Comparison of ENCODE assay signal across 8 cellular contexts in genomic region chr10:31033166-31033565, GRCh38. TPM values are rescaled to one million over a fixed set of nuclear protein-coding genes. Genes with fewer than 3 reads are reported as not detected.
DNase-seq lines count a peak whose midpoint lies in the region; ATAC-seq and TF ChIP-seq lines count a peak whose summit lies in the region.

No MANE protein-coding gene starts in this region.

- no peaks in the 10 kb centered on the region for H3K9me3 ChIP-seq in left ventricle myocardium inferior (replicated peaks)
- no peaks in the 10 kb centered on the region for H3K9me3 ChIP-seq in ascending aorta
- H3K9me3 ChIP-seq in aorta (ENCODE audit: control insufficient read depth, low read length), result no peaks in the 10 kb centered on the region

- POLR2A ChIA-PET in naive thymus-derived CD8-positive, alpha-beta T cell (lab: Charles Lee), result no interaction called here

- H3K27ac Mint-ChIP-seq in naive thymus-derived CD8-positive, alpha-beta T cell, result peak overlapping the region in 6 of 10 donors; percentile 96 to 100 (median 98)

- DNase-seq in left ventricle myocardium inferior, result no peak
- DNase-seq in Right ventricle myocardium superior, result no peak
- DNase-seq in ascending aorta (ENCODE audit: low spot score in 2 of 2), result no peak
- DNase-seq in naive thymus-derived CD8-positive, alpha-beta T cell, result no peak
- no peak for DNase-seq in aorta
- no peak for DNase-seq in NCI-H2171 treated with DMSO at 0.1 percent for 48 hours (lab: John Stamatoyannopoulos, UW)
- DNase-seq in left lobe of liver (ENCODE audit: low spot score), result no peak

- H3K27ac ChIP-seq in left ventricle myocardium inferior (replicated peaks), result peak overlapping the region; percentile 100
- peak overlapping the region; percentile 98 to 99 for H3K27ac ChIP-seq in ascending aorta
- H3K27ac ChIP-seq in aorta (ENCODE audit: low read depth in 1 of 2, low read length in 2 of 2), result peak overlapping the region; percentile 38 to 79

- H3K27me3 Mint-ChIP-seq in naive thymus-derived CD8-positive, alpha-beta T cell, result peaks cover 0 to 2% (median 0%) of the 10 kb centered on the region in 5 donors

- peak overlapping the region; percentile 16 to 97 (median 92) for H3K4me3 Mint-ChIP-seq in naive thymus-derived CD8-positive, alpha-beta T cell

- H3K4me1 Mint-ChIP-seq in naive thymus-derived CD8-positive, alpha-beta T cell, result peaks cover 5 to 20% (median 17%) of the 10 kb centered on the region in 4 donors

- no peaks in the 10 kb centered on the region for H3K36me3 Mint-ChIP-seq in naive thymus-derived CD8-positive, alpha-beta T cell

- TF ChIP-seq CTCF in left ventricle myocardium inferior (IDR thresholded peaks at IDR 0.05; ENCODE audit: borderline replicate concordance), result no peak
- TF ChIP-seq CTCF in ascending aorta (IDR thresholded peaks at IDR 0.05), result no peak

- peak overlapping the region; percentile 76 for H3K4me3 ChIP-seq in left ventricle myocardium inferior
- peak overlapping the region; percentile 69 to 71 for H3K4me3 ChIP-seq in ascending aorta
- peak overlapping the region; percentile 47 to 58 for H3K4me3 ChIP-seq in aorta (ENCODE audit: low read length in 2 of 2)

- no peaks in the 10 kb centered on the region for H3K36me3 ChIP-seq in left ventricle myocardium inferior
- no peaks in the 10 kb centered on the region for H3K36me3 ChIP-seq in ascending aorta
- peaks cover 0 to 2% of the 10 kb centered on the region in 2 donors for H3K36me3 ChIP-seq in aorta (ENCODE audit: control insufficient read depth in 1 of 2, insufficient read depth in 2 of 2, low read length in 1 of 2)

- intact Hi-C loops in left ventricle myocardium inferior (cut with micrococcal nuclease) (loop anchor here (10.0 kb wide), 1 partner anchor 248 kb away; no protein-coding TSS in a partner anchor), Right ventricle myocardium superior (cut with DNase I) (loop anchor here (5.0 kb wide), 1 partner anchor 289 kb away; no protein-coding TSS in a partner anchor), ascending aorta (cut with DNase I) (loop anchor here (2.0 to 5.0 kb wide), 7 partner anchors 51 to 728 kb away; no protein-coding TSS in a partner anchor), aorta (cut with DNase I) (loop anchor here (5.0 kb wide), 4 partner anchors 39 to 284 kb away; partner anchors contain the start of gene ZEB1 (in 2 of the 2))

- H3K4me1 ChIP-seq in left ventricle myocardium inferior, result peaks cover 51% of the 10 kb centered on the region
- peaks cover 5 to 25% of the 10 kb centered on the region in 2 donors for H3K4me1 ChIP-seq in ascending aorta
- peaks cover 2 to 4% of the 10 kb centered on the region in 2 donors for H3K4me1 ChIP-seq in aorta (ENCODE audit: control insufficient read depth in 1 of 2, insufficient read depth in 2 of 2, low read length in 2 of 2)

- H3K27me3 ChIP-seq in left ventricle myocardium inferior (ENCODE audit: low read depth) (no peaks in the 10 kb centered on the region), ascending aorta (no peaks in the 10 kb centered on the region), aorta (ENCODE audit: control insufficient read depth in 1 of 2, insufficient read depth in 2 of 2, low read length in 1 of 2) (no peaks in the 10 kb centered on the region)

- ATAC-seq in Right ventricle myocardium superior (ENCODE audit: poor library complexity), result no peak
- no peak for ATAC-seq in naive thymus-derived CD8-positive, alpha-beta T cell
- no peak for ATAC-seq in aorta (ENCODE audit: low FRiP score)
- ATAC-seq in GM18511 (IDR thresholded peaks at IDR 0.05; ENCODE audit: unreplicated experiment), result no peak
- no peak for ATAC-seq in left lobe of liver

- no peaks in the 10 kb centered on the region for H3K9me3 Mint-ChIP-seq in naive thymus-derived CD8-positive, alpha-beta T cell

- WGBS in aorta, 2 donors, result 1 to 6% methylated on average over 7 of the region's 7 CpGs

RNA-seq across cellular contexts. Expression of gene ZNF438, which starts 1.5 kb away (rescaled TPM):
- 13.2 TPM for total RNA-seq in left ventricle myocardium inferior
- 13.0 TPM for total RNA-seq in Right ventricle myocardium superior
- total RNA-seq in ascending aorta, result 1.7 TPM
- 1 to 10 TPM; 4.4 to 4.5 TPM for total RNA-seq in naive thymus-derived CD8-positive, alpha-beta T cell
- polyA plus RNA-seq in naive thymus-derived CD8-positive, alpha-beta T cell, result 1 to 10 TPM; 2.3 to 6.0 (median 3.9) TPM
- 10 to 100 TPM; 11.6 to 16.5 TPM for total RNA-seq in aorta
- 10 to 100 TPM; 10.6 to 13.4 TPM for polyA plus RNA-seq in aorta
- total RNA-seq in left lobe of liver, result 1.9 TPM
